In genomic region chr3:186614597-186615483, GRCh38 we compare ENCODE assay signal across 8 cellular contexts. TPM values are rescaled to one million over a fixed set of nuclear protein-coding genes. Genes with fewer than 3 reads are reported as not detected.
DNase-seq lines count a peak whose midpoint lies in the region; ATAC-seq and TF ChIP-seq lines count a peak whose summit lies in the region.

No MANE protein-coding gene starts in this region.

- H3K27ac ChIP-seq in foreskin keratinocyte (no peak overlapping the region), thoracic aorta (no peak overlapping the region)

- no peaks in the 10 kb centered on the region for H3K9me3 ChIP-seq in thoracic aorta

- no peaks in the 10 kb centered on the region for H3K9me3 Mint-ChIP-seq in activated T-helper 17 cell treated with anti-CD3 and anti-CD28 coated beads, Interleukin-2, amount 50 U/mL, for 72 hours

- no peaks in the 10 kb centered on the region for H3K36me3 Mint-ChIP-seq in activated T-helper 17 cell treated with anti-CD3 and anti-CD28 coated beads, Interleukin-2, amount 50 U/mL, for 72 hours (ENCODE audit: low read depth)

- H3K4me3 Mint-ChIP-seq in activated T-helper 17 cell treated with anti-CD3 and anti-CD28 coated beads, Interleukin-2, amount 50 U/mL, for 72 hours: peak overlapping the region; percentile 63

- ATAC-seq in activated T-helper 17 cell treated with anti-CD3 and anti-CD28 coated beads, Interleukin-2, amount 50 U/mL, for 72 hours (replicated peaks): peak; percentile 41
- ATAC-seq in foreskin keratinocyte (peak; percentile 26), omental fat pad (ENCODE audit: low FRiP score) (no peak), thoracic aorta (ENCODE audit: insufficient number of reproducible peaks, low FRiP score, low read depth) (no peak)

- H3K4me1 ChIP-seq in foreskin keratinocyte (peaks cover 6% of the 10 kb centered on the region), thoracic aorta (ENCODE audit: control insufficient read depth in 1 of 2, low read depth in 2 of 2) (peaks cover 0 to 3% of the 10 kb centered on the region in 2 donors)

- peak; percentile 99 for TF ChIP-seq CTCF in LNCaP clone FGC (IDR thresholded peaks at IDR 0.05; ENCODE audit: control insufficient read depth, extremely low read depth, insufficient read depth)
- peak; percentile 96 for TF ChIP-seq CTCF in foreskin keratinocyte (conservative IDR thresholded peaks at IDR 0.05)
- TF ChIP-seq CTCF in omental fat pad (IDR thresholded peaks at IDR 0.05): peak in 1 of 3 donors; percentile 88
- peak; percentile 97 for TF ChIP-seq CTCF in thoracic aorta (IDR thresholded peaks at IDR 0.05)

- H3K27me3 Mint-ChIP-seq in activated T-helper 17 cell treated with anti-CD3 and anti-CD28 coated beads, Interleukin-2, amount 50 U/mL, for 72 hours: peaks cover 22% of the 10 kb centered on the region

- peaks cover 15% of the 10 kb centered on the region for H3K4me1 Mint-ChIP-seq in activated T-helper 17 cell treated with anti-CD3 and anti-CD28 coated beads, Interleukin-2, amount 50 U/mL, for 72 hours

- H3K4me3 ChIP-seq in LNCaP clone FGC (ENCODE audit: low read depth, low read length): no peak overlapping the region
- H3K4me3 ChIP-seq in thoracic aorta: no peak overlapping the region

- H3K27me3 ChIP-seq in foreskin keratinocyte: no peaks in the 10 kb centered on the region
- H3K27me3 ChIP-seq in thoracic aorta (replicated peaks; ENCODE audit: insufficient read depth): no peaks in the 10 kb centered on the region

- peak; percentile 78 to 83 for DNase-seq in AML-193 (lab: John Stamatoyannopoulos, UW)
- DNase-seq in GM19238 (ENCODE audit: insufficient read length, low spot score): peak; percentile 61
- peak; percentile 34 for DNase-seq in LNCaP clone FGC (ENCODE audit: low read depth)
- peak; percentile 20 to 57 for DNase-seq in SHP77 (lab: John Stamatoyannopoulos, UW)
- DNase-seq in foreskin keratinocyte: peak in 1 of 2 donors; percentile 63
- DNase-seq in omental fat pad (ENCODE audit: low spot score): peak; percentile 76
- DNase-seq in thoracic aorta (ENCODE audit: low spot score): no peak

- no peaks in the 10 kb centered on the region for H3K36me3 ChIP-seq in thoracic aorta

- peak overlapping the region; percentile 1 for H3K27ac Mint-ChIP-seq in activated T-helper 17 cell treated with anti-CD3 and anti-CD28 coated beads, Interleukin-2, amount 50 U/mL, for 72 hours

RNA-seq across cellular contexts. Expression of gene AHSG, which starts 2.0 kb away (rescaled TPM):
- total RNA-seq in activated T-helper 17 cell treated with anti-CD3 and anti-CD28 coated beads, Interleukin-2, amount 50 U/mL, for 72 hours: not detected
- 0.21 TPM in 1 of 2 replicates, not detected in the other for total RNA-seq in foreskin keratinocyte
- polyA plus RNA-seq in foreskin keratinocyte: 0.17 and 0.26 TPM in 2 replicates
- not detected for total RNA-seq in omental fat pad
- total RNA-seq in thoracic aorta: not detected

RNA-seq across cellular contexts. Expression of gene FETUB, which starts 25.4 kb away (rescaled TPM):
- not detected for total RNA-seq in activated T-helper 17 cell treated with anti-CD3 and anti-CD28 coated beads, Interleukin-2, amount 50 U/mL, for 72 hours
- total RNA-seq in foreskin keratinocyte: 0.07 TPM in 1 of 2 replicates, not detected in the other
- not detected in 2 replicates for polyA plus RNA-seq in foreskin keratinocyte
- not detected for total RNA-seq in omental fat pad
- not detected for total RNA-seq in thoracic aorta

RNA-seq across cellular contexts. Expression of gene DNAJB11, which starts 44.3 kb away (rescaled TPM):
- total RNA-seq in activated T-helper 17 cell treated with anti-CD3 and anti-CD28 coated beads, Interleukin-2, amount 50 U/mL, for 72 hours: 10 to 100 TPM; 22.4 to 46.7 TPM
- total RNA-seq in foreskin keratinocyte (80.8 and 83.7 TPM in 2 replicates), omental fat pad (10 to 100 TPM; 43.7 to 69.9 (median 47.8) TPM), thoracic aorta (10 to 100 TPM; 41.3 to 44.9 TPM)
- 71.6 and 79.9 TPM in 2 replicates for polyA plus RNA-seq in foreskin keratinocyte

RNA-seq across cellular contexts. Expression of gene TBCCD1, which starts 47.7 kb away (rescaled TPM):
- 1 to 10 TPM; 7.8 to 9.7 TPM for total RNA-seq in activated T-helper 17 cell treated with anti-CD3 and anti-CD28 coated beads, Interleukin-2, amount 50 U/mL, for 72 hours
- total RNA-seq in foreskin keratinocyte: 11.9 and 14.0 TPM in 2 replicates
- polyA plus RNA-seq in foreskin keratinocyte: 4.6 and 6.7 TPM in 2 replicates
- 10 to 100 TPM; 10.0 to 18.9 (median 16.1) TPM for total RNA-seq in omental fat pad
- 10 to 100 TPM; 10.2 to 25.8 TPM for total RNA-seq in thoracic aorta

RNA-seq across cellular contexts. Expression of gene HRG, which starts 51.0 kb away (rescaled TPM):
- not detected for total RNA-seq in activated T-helper 17 cell treated with anti-CD3 and anti-CD28 coated beads, Interleukin-2, amount 50 U/mL, for 72 hours
- total RNA-seq in foreskin keratinocyte (0.04 TPM in 1 of 2 replicates, not detected in the other), omental fat pad (not detected), thoracic aorta (not detected)
- not detected in 2 replicates for polyA plus RNA-seq in foreskin keratinocyte

Comparison
In these comparisons a context has a peak if more than half of its experiments do, and no peak if none do; other contexts are left out.
1. ATAC-seq: peak in activated T-helper 17 cell treated with anti-CD3 and anti-CD28 coated beads, Interleukin-2, amount 50 U/mL, for 72 hours (single experiment) and foreskin keratinocyte (single experiment); none in omental fat pad (single experiment) and thoracic aorta (single experiment).